In the genomic region with DNA sequence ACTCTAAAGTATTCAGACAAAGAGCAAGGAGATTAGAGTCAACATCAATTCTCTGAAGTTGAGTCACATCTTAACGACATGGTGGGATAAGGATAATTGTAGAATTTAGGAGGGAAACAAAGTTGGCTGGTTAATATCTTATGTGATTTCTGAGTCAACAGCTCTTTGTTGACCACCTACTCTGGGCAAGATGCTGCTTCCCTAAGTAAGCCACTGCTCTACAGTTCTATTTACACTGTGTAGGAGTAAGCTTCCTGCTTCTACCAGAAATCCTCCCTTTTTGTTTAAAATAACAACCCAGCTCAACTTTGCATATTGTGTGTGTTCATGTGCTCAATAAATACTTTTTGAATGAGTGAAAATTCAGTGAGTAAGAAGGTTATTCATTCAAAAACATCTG, we compare ENCODE assay signal across 20 cellular contexts. TPM values are rescaled to one million over a fixed set of nuclear protein-coding genes. Genes with fewer than 3 reads are reported as not detected.
DNase-seq lines count a peak whose midpoint lies in the region; TF ChIP-seq lines count a peak whose summit lies in the region.
"Had no signal": no experiment of that assay in that cellular context is flagged by ENCODE, and none has a peak within 500 bp of the region (broad histone marks: within the 10 kb centered on the region; RNA-seq: fewer than 3 reads in every experiment).

No MANE protein-coding gene starts in this region.

- peak overlapping the region; percentile 8 for H3K4me2 ChIP-seq in fibroblast of lung (ENCODE audit: extremely low read depth, insufficient read depth, low read length)

- no peaks in the 10 kb centered on the region for H3K4me1 ChIP-seq in fibroblast of lung (ENCODE audit: control insufficient read depth, extremely low read depth, insufficient read depth, low read length)

- DNase-seq in DMS53 treated with DMSO at 0.1 percent for 48 hours (lab: John Stamatoyannopoulos, UW; ENCODE audit: unreplicated experiment) (peak; percentile 2), LHCN-M2 (ENCODE audit: low read depth) (peak; percentile 42), fibroblast of lung (ENCODE audit: low read depth in 2 of 2) (peak in 1 of 2 donors; percentile 49), nephron progenitor cell (no peak), DMS79 treated with DMSO at 0.1 percent for 48 hours (lab: John Stamatoyannopoulos, UW) (no peak)
- no peak for DNase-seq in activated CD4-positive, alpha-beta memory T cell treated with anti-CD3 and anti-CD28 coated beads, Interleukin-2, amount 10 ng/mL, durations not matched to agents 7 days and 5 days
- no peak for DNase-seq in NK-92 treated with Interleukin-12 subunit alpha and Interleukin-12 subunit beta, amount 100 ng/mL, for 24 hours (lab: John Stamatoyannopoulos, UW)
- no peak for DNase-seq in activated T-cell treated with anti-CD3 and anti-CD28 coated beads, Interleukin-2, amount 50 U/mL, for 24 hours
- DNase-seq: activated T-cell treated with anti-CD3 and anti-CD28 coated beads for 4 hours; CD8-positive, alpha-beta memory T cell; central memory CD4-positive, alpha-beta T cell; foreskin melanocyte; HFFc6; NCI-H1436; NCI-H345; posterior cingulate gyrus; SIG-M5; stimulated activated naive CD8-positive, alpha-beta T cell treated with anti-CD3 and anti-CD28 coated beads, Interleukin-15, Interleukin-2, amounts not matched to agents 100 U/mL and 50 U/mL, for 24 hours had no signal

- H3K9me3 Mint-ChIP-seq in nephron progenitor cell: no peaks in the 10 kb centered on the region
- no peaks in the 10 kb centered on the region for H3K9me3 Mint-ChIP-seq in activated CD4-positive, alpha-beta memory T cell treated with anti-CD3 and anti-CD28 coated beads, Interleukin-2, amount 10 ng/mL, durations not matched to agents 7 days and 5 days
- H3K9me3 Mint-ChIP-seq in activated T-cell treated with anti-CD3 and anti-CD28 coated beads, Interleukin-2, amount 50 U/mL, for 24 hours: no peaks in the 10 kb centered on the region
- H3K9me3 Mint-ChIP-seq: HFFc6 had no signal

- peaks cover 45% of the 10 kb centered on the region for H3K27me3 Mint-ChIP-seq in nephron progenitor cell (ENCODE audit: low read depth, poor library complexity)
- peaks cover 34% of the 10 kb centered on the region for H3K27me3 Mint-ChIP-seq in activated CD4-positive, alpha-beta memory T cell treated with anti-CD3 and anti-CD28 coated beads, Interleukin-2, amount 10 ng/mL, durations not matched to agents 7 days and 5 days
- H3K27me3 Mint-ChIP-seq in activated T-cell treated with anti-CD3 and anti-CD28 coated beads, Interleukin-2, amount 50 U/mL, for 24 hours: peaks cover 41% of the 10 kb centered on the region

- H3K27me3 ChIP-seq in fibroblast of lung (ENCODE audit: control insufficient read depth, insufficient read depth, low read length): peaks cover 24% of the 10 kb centered on the region

- CTCF ChIA-PET in activated CD4-positive, alpha-beta memory T cell treated with anti-CD3 and anti-CD28 coated beads, Interleukin-2, amount 10 ng/mL, durations not matched to agents 7 days and 5 days (lab: Charles Lee): no interaction called here

- H3K27ac ChIP-seq in fibroblast of lung (ENCODE audit: insufficient read depth, low read length): no peak overlapping the region

- no peak overlapping the region for H2AFZ ChIP-seq in fibroblast of lung (ENCODE audit: low read length)

- H3K9ac ChIP-seq in fibroblast of lung (ENCODE audit: insufficient read depth, low read length): no peak overlapping the region

- no peaks in the 10 kb centered on the region for H4K20me1 ChIP-seq in fibroblast of lung (ENCODE audit: control insufficient read depth, extremely low read depth, insufficient read depth, low read length)

- H3K79me2 ChIP-seq in fibroblast of lung (ENCODE audit: control insufficient read depth, insufficient read depth, low read length): no peaks in the 10 kb centered on the region

- no peaks in the 10 kb centered on the region for H3K36me3 ChIP-seq in fibroblast of lung (ENCODE audit: control insufficient read depth, insufficient read depth, low read length)

- peak overlapping the region; percentile 6 for H3K4me3 Mint-ChIP-seq in nephron progenitor cell
- no peak overlapping the region for H3K4me3 Mint-ChIP-seq in activated CD4-positive, alpha-beta memory T cell treated with anti-CD3 and anti-CD28 coated beads, Interleukin-2, amount 10 ng/mL, durations not matched to agents 7 days and 5 days
- no peak overlapping the region for H3K4me3 Mint-ChIP-seq in activated T-cell treated with anti-CD3 and anti-CD28 coated beads, Interleukin-2, amount 50 U/mL, for 24 hours
- H3K4me3 Mint-ChIP-seq: activated naive CD8-positive, alpha-beta T cell; CD8-positive, alpha-beta memory T cell; HFFc6 had no signal

- POLR2A ChIA-PET in activated CD4-positive, alpha-beta memory T cell treated with anti-CD3 and anti-CD28 coated beads, Interleukin-2, amount 10 ng/mL, durations not matched to agents 7 days and 5 days (lab: Charles Lee): no interaction called here

- TF ChIP-seq CTCF in fibroblast of lung (conservative IDR thresholded peaks at IDR 0.05 in 1 of 2, IDR thresholded peaks at IDR 0.05 in 1 of 2; ENCODE audit: low read depth in 1 of 2, low read length in 2 of 2) (no peak), nephron progenitor cell (IDR thresholded peaks at IDR 0.05) (no peak)

- peaks cover 31% of the 10 kb centered on the region for H3K4me1 Mint-ChIP-seq in nephron progenitor cell
- H3K4me1 Mint-ChIP-seq in activated CD4-positive, alpha-beta memory T cell treated with anti-CD3 and anti-CD28 coated beads, Interleukin-2, amount 10 ng/mL, durations not matched to agents 7 days and 5 days: peaks cover 7% of the 10 kb centered on the region
- peaks cover 6% of the 10 kb centered on the region for H3K4me1 Mint-ChIP-seq in activated T-cell treated with anti-CD3 and anti-CD28 coated beads, Interleukin-2, amount 50 U/mL, for 24 hours (ENCODE audit: low read depth)

- no peak overlapping the region for H3K4me3 ChIP-seq in fibroblast of lung (replicated peaks in 1 of 4; ENCODE audit: control extremely low read depth in 1 of 4, insufficient read depth in 1 of 4, low read depth in 3 of 4, low read length in 4 of 4)

- no peak overlapping the region for H3K27ac Mint-ChIP-seq in nephron progenitor cell
- no peak overlapping the region for H3K27ac Mint-ChIP-seq in activated CD4-positive, alpha-beta memory T cell treated with anti-CD3 and anti-CD28 coated beads, Interleukin-2, amount 10 ng/mL, durations not matched to agents 7 days and 5 days
- no peak overlapping the region for H3K27ac Mint-ChIP-seq in activated T-cell treated with anti-CD3 and anti-CD28 coated beads, Interleukin-2, amount 50 U/mL, for 24 hours
- H3K27ac Mint-ChIP-seq: activated naive CD8-positive, alpha-beta T cell; CD8-positive, alpha-beta memory T cell; HFFc6 had no signal

- no peaks in the 10 kb centered on the region for H3K9me3 ChIP-seq in fibroblast of lung (ENCODE audit: control insufficient read depth, insufficient read depth, low read depth, low read length)

- H3K36me3 Mint-ChIP-seq in nephron progenitor cell (ENCODE audit: low read depth): no peaks in the 10 kb centered on the region
- no peaks in the 10 kb centered on the region for H3K36me3 Mint-ChIP-seq in activated CD4-positive, alpha-beta memory T cell treated with anti-CD3 and anti-CD28 coated beads, Interleukin-2, amount 10 ng/mL, durations not matched to agents 7 days and 5 days (ENCODE audit: low read depth)
- no peaks in the 10 kb centered on the region for H3K36me3 Mint-ChIP-seq in activated T-cell treated with anti-CD3 and anti-CD28 coated beads, Interleukin-2, amount 50 U/mL, for 24 hours (ENCODE audit: low read depth)
- H3K36me3 Mint-ChIP-seq: activated naive CD8-positive, alpha-beta T cell had no signal

RNA-seq across cellular contexts. Expression of gene HS3ST5, which starts 3.1 kb away (rescaled TPM):
- total RNA-seq in LHCN-M2 (2014; rRNA removed) (0.11 TPM in 1 of 2 replicates, not detected in the other), fibroblast of lung (under 0.01 TPM in 1 of 2 replicates, not detected in the other)
- polyA plus RNA-seq in LHCN-M2 (2012): 0.34 TPM
- polyA plus RNA-seq in fibroblast of lung: 0.02 TPM in 1 of 2 replicates, not detected in the other
- 0.03 and 0.05 TPM in 2 replicates for polyA plus RNA-seq in fibroblast of lung (2012)
- not detected in 2 replicates for polyA minus RNA-seq in fibroblast of lung (ENCODE audit: low replicate concordance)
- total RNA-seq in activated CD4-positive, alpha-beta memory T cell treated with anti-CD3 and anti-CD28 coated beads, Interleukin-2, amount 10 ng/mL, durations not matched to agents 7 days and 5 days: not detected
- total RNA-seq: CD8-positive, alpha-beta memory T cell; HFFc6; mononuclear cell had no signal
- polyA plus RNA-seq: CD8-positive, alpha-beta memory T cell had no signal

Comparison
In these comparisons a context has a peak if more than half of its experiments do, and no peak if none do; other contexts are left out.
1. DNase-seq: peak in DMS53 treated with DMSO at 0.1 percent for 48 hours (single experiment) and LHCN-M2 (single experiment); none in nephron progenitor cell (single experiment), DMS79 treated with DMSO at 0.1 percent for 48 hours (single experiment), activated CD4-positive, alpha-beta memory T cell treated with anti-CD3 and anti-CD28 coated beads, Interleukin-2, amount 10 ng/mL, durations not matched to agents 7 days and 5 days (single experiment), NK-92 treated with Interleukin-12 subunit alpha and Interleukin-12 subunit beta, amount 100 ng/mL, for 24 hours (single experiment) and activated T-cell treated with anti-CD3 and anti-CD28 coated beads, Interleukin-2, amount 50 U/mL, for 24 hours (single experiment).